Comparison of ENCODE assay signal across 1 cellular context in the genomic region with DNA sequence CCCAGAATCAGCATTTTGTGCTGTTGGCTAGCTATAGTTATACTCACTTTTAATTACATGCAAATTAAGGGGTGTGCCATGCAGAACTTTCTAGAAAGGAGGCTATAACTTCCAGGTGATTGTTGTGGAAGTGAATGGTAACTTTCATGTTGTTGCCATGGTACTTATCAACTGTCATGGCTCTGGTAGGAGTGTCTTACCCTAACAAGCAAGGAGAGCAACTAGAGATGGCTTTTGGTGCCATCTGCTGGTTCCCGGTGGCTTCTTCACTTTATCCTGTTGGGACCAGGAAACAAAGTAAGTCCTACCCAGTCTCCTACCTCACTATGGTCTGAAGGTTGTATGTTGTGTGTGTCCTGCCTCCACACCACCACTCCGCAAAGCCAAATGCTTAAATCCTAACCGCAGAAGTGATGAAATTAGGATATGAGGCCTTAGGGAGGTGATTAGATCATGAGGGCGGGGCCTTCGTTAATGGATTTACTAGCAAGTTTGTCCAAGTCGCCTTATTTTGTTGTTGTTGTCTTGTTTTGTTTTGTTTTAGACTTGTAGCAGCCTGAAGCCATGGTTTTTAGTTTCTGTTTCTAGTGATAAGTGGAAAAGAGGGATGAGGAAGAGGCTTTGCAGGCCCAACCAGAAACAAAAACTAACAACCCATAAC.
TF ChIP-seq lines count a peak whose summit lies in the region.

No MANE protein-coding gene starts in this region.

TF ChIP-seq in GM23338, 12 proteins besides CTCF, POLR2A, EP300 and RAD21:
- TF ChIP-seq EZH2 (IDR thresholded peaks at IDR 0.05; ENCODE audit: low read depth, unreplicated experiment) (no peak), POLR2AphosphoS5 (IDR thresholded peaks at IDR 0.05; ENCODE audit: low read depth) (no peak), NANOG (IDR thresholded peaks at IDR 0.05; ENCODE audit: borderline replicate concordance) (no peak), ZNF114 (CRISPR knock-in tag; IDR thresholded peaks at IDR 0.05) (no peak), JUNB (IDR thresholded peaks at IDR 0.05; ENCODE audit: unreplicated experiment) (no peak)
- TF ChIP-seq, protein P1, sequence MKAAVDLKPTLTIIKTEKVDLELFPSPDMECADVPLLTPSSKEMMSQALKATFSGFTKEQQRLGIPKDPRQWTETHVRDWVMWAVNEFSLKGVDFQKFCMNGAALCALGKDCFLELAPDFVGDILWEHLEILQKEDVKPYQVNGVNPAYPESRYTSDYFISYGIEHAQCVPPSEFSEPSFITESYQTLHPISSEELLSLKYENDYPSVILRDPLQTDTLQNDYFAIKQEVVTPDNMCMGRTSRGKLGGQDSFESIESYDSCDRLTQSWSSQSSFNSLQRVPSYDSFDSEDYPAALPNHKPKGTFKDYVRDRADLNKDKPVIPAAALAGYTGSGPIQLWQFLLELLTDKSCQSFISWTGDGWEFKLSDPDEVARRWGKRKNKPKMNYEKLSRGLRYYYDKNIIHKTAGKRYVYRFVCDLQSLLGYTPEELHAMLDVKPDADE (IDR thresholded peaks at IDR 0.05): no peak
- TF ChIP-seq, protein P2, sequence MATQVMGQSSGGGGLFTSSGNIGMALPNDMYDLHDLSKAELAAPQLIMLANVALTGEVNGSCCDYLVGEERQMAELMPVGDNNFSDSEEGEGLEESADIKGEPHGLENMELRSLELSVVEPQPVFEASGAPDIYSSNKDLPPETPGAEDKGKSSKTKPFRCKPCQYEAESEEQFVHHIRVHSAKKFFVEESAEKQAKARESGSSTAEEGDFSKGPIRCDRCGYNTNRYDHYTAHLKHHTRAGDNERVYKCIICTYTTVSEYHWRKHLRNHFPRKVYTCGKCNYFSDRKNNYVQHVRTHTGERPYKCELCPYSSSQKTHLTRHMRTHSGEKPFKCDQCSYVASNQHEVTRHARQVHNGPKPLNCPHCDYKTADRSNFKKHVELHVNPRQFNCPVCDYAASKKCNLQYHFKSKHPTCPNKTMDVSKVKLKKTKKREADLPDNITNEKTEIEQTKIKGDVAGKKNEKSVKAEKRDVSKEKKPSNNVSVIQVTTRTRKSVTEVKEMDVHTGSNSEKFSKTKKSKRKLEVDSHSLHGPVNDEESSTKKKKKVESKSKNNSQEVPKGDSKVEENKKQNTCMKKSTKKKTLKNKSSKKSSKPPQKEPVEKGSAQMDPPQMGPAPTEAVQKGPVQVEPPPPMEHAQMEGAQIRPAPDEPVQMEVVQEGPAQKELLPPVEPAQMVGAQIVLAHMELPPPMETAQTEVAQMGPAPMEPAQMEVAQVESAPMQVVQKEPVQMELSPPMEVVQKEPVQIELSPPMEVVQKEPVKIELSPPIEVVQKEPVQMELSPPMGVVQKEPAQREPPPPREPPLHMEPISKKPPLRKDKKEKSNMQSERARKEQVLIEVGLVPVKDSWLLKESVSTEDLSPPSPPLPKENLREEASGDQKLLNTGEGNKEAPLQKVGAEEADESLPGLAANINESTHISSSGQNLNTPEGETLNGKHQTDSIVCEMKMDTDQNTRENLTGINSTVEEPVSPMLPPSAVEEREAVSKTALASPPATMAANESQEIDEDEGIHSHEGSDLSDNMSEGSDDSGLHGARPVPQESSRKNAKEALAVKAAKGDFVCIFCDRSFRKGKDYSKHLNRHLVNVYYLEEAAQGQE (IDR thresholded peaks at IDR 0.05; ENCODE audit: unreplicated experiment): no peak
